ENCODE assay signal across 9 cellular contexts in the genomic region with DNA sequence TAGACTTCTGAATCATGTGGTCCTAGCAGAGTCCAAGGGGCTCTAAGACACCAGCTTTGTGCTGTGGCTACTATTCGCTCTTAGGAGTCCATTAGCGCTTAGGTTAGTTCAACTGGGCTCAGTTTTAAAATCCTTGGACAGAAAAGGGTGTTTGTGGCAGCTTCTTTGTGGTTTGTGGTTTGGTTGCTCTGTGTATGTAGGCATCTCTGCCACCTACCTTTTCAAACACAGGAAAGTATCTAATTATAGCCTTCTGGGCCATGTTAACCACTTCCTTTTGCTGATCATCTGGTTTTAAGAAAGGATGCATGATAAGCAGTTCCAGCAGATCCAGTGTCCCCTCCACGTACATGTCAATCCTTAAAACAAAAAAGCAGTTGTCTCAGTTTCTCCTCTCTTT. TPM values are rescaled to one million over a fixed set of nuclear protein-coding genes. Genes with fewer than 3 reads are reported as not detected.
DNase-seq lines count a peak whose midpoint lies in the region; ATAC-seq and TF ChIP-seq lines count a peak whose summit lies in the region.
"Had no signal": no experiment of that assay in that cellular context is flagged by ENCODE, and none has a peak within 500 bp of the region (broad histone marks: within the 10 kb centered on the region; RNA-seq: fewer than 3 reads in every experiment).

No MANE protein-coding gene starts in this region.

- H3K27me3 Mint-ChIP-seq in T-helper 17 cell, result peaks cover 44% of the 10 kb centered on the region
- H3K27me3 Mint-ChIP-seq in mesothelial cell of epicardium (ENCODE audit: low read depth), result no peaks in the 10 kb centered on the region

- H3K36me3 Mint-ChIP-seq in T-helper 17 cell (ENCODE audit: low read depth), result peaks cover 3% of the 10 kb centered on the region
- H3K36me3 Mint-ChIP-seq in mesothelial cell of epicardium, result peaks cover 53% of the 10 kb centered on the region

- H3K4me3 Mint-ChIP-seq in T-helper 17 cell (peak overlapping the region; percentile 82), mesothelial cell of epicardium (no peak overlapping the region)

- ATAC-seq in HG03045 (IDR thresholded peaks at IDR 0.05; ENCODE audit: unreplicated experiment) (peak; percentile 67), T-helper 17 cell (peak; percentile 98)

- H3K9me3 Mint-ChIP-seq in mesothelial cell of epicardium, result no peaks in the 10 kb centered on the region

- TF ChIP-seq CTCF in mesothelial cell of epicardium (IDR thresholded peaks at IDR 0.05; ENCODE audit: unreplicated experiment), result no peak

- DNase-seq in NCI-H2196 (lab: John Stamatoyannopoulos, UW; ENCODE audit: unreplicated experiment), result peak; percentile 9
- DNase-seq in NCI-H2196 treated with DMSO at 0.1 percent for 48 hours (lab: John Stamatoyannopoulos, UW; ENCODE audit: unreplicated experiment), result no peak
- DNase-seq in T-helper 17 cell, result no peak
- DNase-seq in stimulated activated CD4-positive, alpha-beta T cell treated with anti-CD3 and anti-CD28 coated beads, Interleukin-4, amount 100 ng/mL, for 24 hours, result peak; percentile 36
- no peak for DNase-seq in activated CD8-positive, alpha-beta memory T cell treated with anti-CD3 and anti-CD28 coated beads for 24 hours
- no peak for DNase-seq in mesothelial cell of epicardium (ENCODE audit: low spot score in 2 of 2, unreplicated experiment in 2 of 2)
- no peak for DNase-seq in NCI-H226

- H3K27ac Mint-ChIP-seq in T-helper 17 cell (peak overlapping the region; percentile 19), mesothelial cell of epicardium (no peak overlapping the region)

- H3K9me3 ChIP-seq in T-helper 17 cell (ENCODE audit: control insufficient read depth, low read length, poor library complexity, severe bottlenecking), result no peaks in the 10 kb centered on the region
- H3K9me3 ChIP-seq: Peyer's patch had no signal

- H3K4me1 Mint-ChIP-seq in T-helper 17 cell (peaks cover 34% of the 10 kb centered on the region), mesothelial cell of epicardium (no peaks in the 10 kb centered on the region)

RNA-seq across cellular contexts. Expression of gene GSTA4, which starts 10.8 kb away (rescaled TPM):
- total RNA-seq in T-helper 17 cell (under 1 TPM; 0.60 to 0.87 TPM), mesothelial cell of epicardium (66.2 to 69.5 TPM (median 68.8 TPM) in 3 replicates)

Comparison
In these comparisons a context has a peak if more than half of its experiments do, and no peak if none do; other contexts are left out.
1. DNase-seq: peak in NCI-H2196 (single experiment) and stimulated activated CD4-positive, alpha-beta T cell treated with anti-CD3 and anti-CD28 coated beads, Interleukin-4, amount 100 ng/mL, for 24 hours (single experiment); none in NCI-H2196 treated with DMSO at 0.1 percent for 48 hours (single experiment), T-helper 17 cell (0 of 3), activated CD8-positive, alpha-beta memory T cell treated with anti-CD3 and anti-CD28 coated beads for 24 hours (single experiment), mesothelial cell of epicardium (0 of 2) and NCI-H226 (single experiment).
2. RNA of gene GSTA4, which starts 10.8 kb away (total RNA-seq): 66.2 to 69.5 TPM in mesothelial cell of epicardium; 0.60 to 0.87 TPM in T-helper 17 cell; every median in the first group is over 10 times any median in the second.